ENCODE assay signal across 9 cellular contexts in genomic region chr18:32771871-32772499, GRCh38. TPM values are rescaled to one million over a fixed set of nuclear protein-coding genes. Genes with fewer than 3 reads are reported as not detected.
A peak's percentile ranks its signal among the peaks of the same experiment; 100 is the strongest.
DNase-seq lines count a peak whose midpoint lies in the region; ATAC-seq and TF ChIP-seq lines count a peak whose summit lies in the region.
"Had no signal": no experiment of that assay in that cellular context is flagged by ENCODE, and none has a peak within 500 bp of the region (broad histone marks: within the 10 kb centered on the region; RNA-seq: fewer than 3 reads in every experiment).

No MANE protein-coding gene starts in this region.

- POLR2A ChIA-PET in activated B cell treated with CpG ODN at 0.5 μM for 24 hours (lab: Charles Lee): interaction anchor here (0.5 to 6.3 kb wide), 27 partner anchors 8 to 753 kb away, joined by 3 to 105 read pairs (median 8); partner anchors contain the start of gene RNF125

- H3K27me3 Mint-ChIP-seq in activated B cell treated with CpG ODN at 0.5 μM for 24 hours: no peaks in the 10 kb centered on the region

- intact Hi-C loops in activated B cell treated with CpG ODN at 0.5 μM for 24 hours (cut with micrococcal nuclease): loop anchor here (1.0 to 5.0 kb wide), 3 partner anchors 42 to 680 kb away; partner anchors contain the start of gene RNF138
- intact Hi-C loops in left colon (cut with DNase I, micrococcal nuclease): no loop called here

- H3K9me3 ChIP-seq in thoracic aorta: no peaks in the 10 kb centered on the region

- H3K36me3 ChIP-seq in thoracic aorta: no peaks in the 10 kb centered on the region

- peak; percentile 33 for ATAC-seq in activated B cell treated with CpG ODN at 0.5 μM for 24 hours (ENCODE audit: low read depth)
- ATAC-seq in left colon: peak; percentile 19
- peak; percentile 20 for ATAC-seq in thoracic aorta (ENCODE audit: insufficient number of reproducible peaks, low FRiP score, low read depth)
- no peak for ATAC-seq in HG03280 (IDR thresholded peaks at IDR 0.05; ENCODE audit: unreplicated experiment)

- peak overlapping the region; percentile 67 for H3K4me3 ChIP-seq in thoracic aorta

- DNase-seq in NCI-H1694 treated with DMSO at 0.1 percent for 48 hours (lab: John Stamatoyannopoulos, UW): peak; percentile 5
- DNase-seq in NCI-H1694 (lab: John Stamatoyannopoulos, UW): no peak
- peak; percentile 44 for DNase-seq in activated B cell treated with CpG ODN at 0.5 μM for 24 hours
- DNase-seq in left colon: peak in 1 of 2 donors; percentile 17
- no peak for DNase-seq in thoracic aorta (ENCODE audit: low spot score)
- DNase-seq in SIG-M5 (lab: John Stamatoyannopoulos, UW): no peak
- DNase-seq in superior temporal gyrus (ENCODE audit: extremely low spot score): no peak

- no peak overlapping the region for H3K27ac ChIP-seq in thoracic aorta

- peak overlapping the region; percentile 96 for H3K4me3 Mint-ChIP-seq in activated B cell treated with CpG ODN at 0.5 μM for 24 hours

- H3K9me3 Mint-ChIP-seq in activated B cell treated with CpG ODN at 0.5 μM for 24 hours: no peaks in the 10 kb centered on the region

- peak overlapping the region; percentile 89 for H3K27ac Mint-ChIP-seq in activated B cell treated with CpG ODN at 0.5 μM for 24 hours

- H3K27me3 ChIP-seq in thoracic aorta (replicated peaks; ENCODE audit: insufficient read depth): no peaks in the 10 kb centered on the region

- H3K36me3 Mint-ChIP-seq in activated B cell treated with CpG ODN at 0.5 μM for 24 hours (ENCODE audit: low read depth): peaks cover 30% of the 10 kb centered on the region

- CTCF ChIA-PET in activated B cell treated with CpG ODN at 0.5 μM for 24 hours (lab: Charles Lee): interaction anchor here (0.7 to 2.0 kb wide), 6 partner anchors 26 to 147 kb away, joined by 3 to 8 read pairs (median 4); no protein-coding TSS in a partner anchor

- TF ChIP-seq CTCF in activated B cell treated with CpG ODN at 0.5 μM for 24 hours (IDR thresholded peaks at IDR 0.05): no peak
- TF ChIP-seq CTCF in thoracic aorta (IDR thresholded peaks at IDR 0.05): no peak

- peaks cover 3 to 25% of the 10 kb centered on the region in 2 donors for H3K4me1 ChIP-seq in thoracic aorta (ENCODE audit: control insufficient read depth in 1 of 2, low read depth in 2 of 2)

- peaks cover 59% of the 10 kb centered on the region for H3K4me1 Mint-ChIP-seq in activated B cell treated with CpG ODN at 0.5 μM for 24 hours

RNA-seq across cellular contexts. Expression of gene KLHL14, which starts 0.8 kb away (rescaled TPM):
- total RNA-seq in activated B cell treated with CpG ODN at 0.5 μM for 24 hours (41.7 and 46.5 TPM in 2 replicates), left colon (under 1 TPM in 1 of 2 donors, not detected in 1; 0.28 TPM), thoracic aorta (1 to 10 TPM in 1 of 2 donors, not detected in 1; 1.3 TPM)
- total RNA-seq: HT1080 had no signal

Comparison
In these comparisons a context has a peak if more than half of its experiments do, and no peak if none do; other contexts are left out.
1. DNase-seq: peak in NCI-H1694 treated with DMSO at 0.1 percent for 48 hours (single experiment) and activated B cell treated with CpG ODN at 0.5 μM for 24 hours (single experiment); none in NCI-H1694 (single experiment), thoracic aorta (single experiment), SIG-M5 (single experiment) and superior temporal gyrus (single experiment).
2. RNA of gene KLHL14, which starts 0.8 kb away (total RNA-seq): 41.7 to 46.5 TPM in activated B cell treated with CpG ODN at 0.5 μM for 24 hours; 1.3 TPM in thoracic aorta and 0.28 TPM in left colon; every median in the first group is over 10 times any median in the second.